Comparison of ENCODE assay signal across 24 cellular contexts in genomic region chr1:161054232-161054631, GRCh38. TPM values are rescaled to one million over a fixed set of nuclear protein-coding genes. Genes with fewer than 3 reads are reported as not detected.
"Had no signal": no experiment of that assay in that cellular context is flagged by ENCODE, and none has a peak within 500 bp of the region (broad histone marks: within the 10 kb centered on the region; RNA-seq: fewer than 3 reads in every experiment).

No MANE protein-coding gene starts in this region.

- FAIRE-seq: astrocyte had no signal

- H3K9me3 Mint-ChIP-seq: activated T-helper 2 cell treated with anti-CD3 and anti-CD28 coated beads, Interferon-gamma antibody, Interleukin-2, Interleukin-4, amounts not matched to agents 10 μg/mL and 5 μg/mL and 100 μg/mL, durations not matched to agents 14 hours and 24 hours and 36 hours; memory B cell; naive B cell had no signal

- H3K9me3 ChIP-seq: adrenal gland, breast epithelium, esophagus muscularis mucosa, gastroesophageal sphincter, heart left ventricle, sigmoid colon, tibial nerve, uterus had no signal

- H2AFZ ChIP-seq: parathyroid adenoma had no signal

- H3K36me3 ChIP-seq: breast epithelium, esophagus muscularis mucosa, sigmoid colon, uterus had no signal

- H3K9ac ChIP-seq: parathyroid adenoma had no signal

- H3K4me3 ChIP-seq: adrenal gland, breast epithelium, esophagus muscularis mucosa, gastroesophageal sphincter, heart left ventricle, mucosa of descending colon, sigmoid colon, tibial nerve, uterus had no signal

- ATAC-seq: gastroesophageal sphincter, heart left ventricle, left ventricle myocardium superior, mucosa of descending colon had no signal

- H3K4me3 Mint-ChIP-seq: memory B cell had no signal

- DNase-seq: activated CD4-positive, CD25-positive, alpha-beta regulatory T cell treated with anti-CD3 and anti-CD28 coated beads, Interleukin-2, amount 50 U/mL, for 72 hours; activated naive CD4-positive, alpha-beta T cell treated with Interleukin-2 at 50 U/mL for 16 hours; adrenal gland; cerebellar nuclear complex; cortex of kidney; effector CD4-positive, alpha-beta T cell; heart left ventricle; left ventricle myocardium superior; mucosa of descending colon; naive B cell; sigmoid colon; stimulated activated CD4-positive, alpha-beta T cell treated with anti-CD3 and anti-CD28 coated beads, Interleukin-4, amount 100 ng/mL, for 4 hours; stimulated activated naive CD4-positive, alpha-beta T cell; T-helper 1 cell; T1000; uterus had no signal

- H3K4me1 ChIP-seq: adrenal gland, breast epithelium, esophagus muscularis mucosa, gastroesophageal sphincter, heart left ventricle, parathyroid adenoma, sigmoid colon, tibial nerve, uterus had no signal

- H3K79me2 ChIP-seq: parathyroid adenoma had no signal

- H3K27ac Mint-ChIP-seq: activated T-helper 2 cell treated with anti-CD3 and anti-CD28 coated beads, Interferon-gamma antibody, Interleukin-2, Interleukin-4, amounts not matched to agents 10 μg/mL and 5 μg/mL and 100 μg/mL, durations not matched to agents 14 hours and 24 hours and 36 hours had no signal

- H3K27ac ChIP-seq: adrenal gland, breast epithelium, esophagus muscularis mucosa, gastroesophageal sphincter, heart left ventricle, parathyroid adenoma, sigmoid colon, tibial nerve, uterus had no signal

- H3K27me3 ChIP-seq: adrenal gland, breast epithelium, uterus had no signal

- H3K27me3 Mint-ChIP-seq: memory B cell, naive B cell had no signal

RNA-seq across cellular contexts. Expression of gene NECTIN4, which starts 35.1 kb away (rescaled TPM):
- total RNA-seq: activated T-helper 2 cell treated with anti-CD3 and anti-CD28 coated beads, Interferon-gamma antibody, Interleukin-2, Interleukin-4, amounts not matched to agents 10 μg/mL and 5 μg/mL and 100 μg/mL, durations not matched to agents 14 hours and 24 hours and 36 hours; adrenal gland; esophagus muscularis mucosa; left ventricle myocardium superior; sigmoid colon; tibial nerve had no signal
